16 cellular contexts compared by ENCODE assay signal in the genomic region with DNA sequence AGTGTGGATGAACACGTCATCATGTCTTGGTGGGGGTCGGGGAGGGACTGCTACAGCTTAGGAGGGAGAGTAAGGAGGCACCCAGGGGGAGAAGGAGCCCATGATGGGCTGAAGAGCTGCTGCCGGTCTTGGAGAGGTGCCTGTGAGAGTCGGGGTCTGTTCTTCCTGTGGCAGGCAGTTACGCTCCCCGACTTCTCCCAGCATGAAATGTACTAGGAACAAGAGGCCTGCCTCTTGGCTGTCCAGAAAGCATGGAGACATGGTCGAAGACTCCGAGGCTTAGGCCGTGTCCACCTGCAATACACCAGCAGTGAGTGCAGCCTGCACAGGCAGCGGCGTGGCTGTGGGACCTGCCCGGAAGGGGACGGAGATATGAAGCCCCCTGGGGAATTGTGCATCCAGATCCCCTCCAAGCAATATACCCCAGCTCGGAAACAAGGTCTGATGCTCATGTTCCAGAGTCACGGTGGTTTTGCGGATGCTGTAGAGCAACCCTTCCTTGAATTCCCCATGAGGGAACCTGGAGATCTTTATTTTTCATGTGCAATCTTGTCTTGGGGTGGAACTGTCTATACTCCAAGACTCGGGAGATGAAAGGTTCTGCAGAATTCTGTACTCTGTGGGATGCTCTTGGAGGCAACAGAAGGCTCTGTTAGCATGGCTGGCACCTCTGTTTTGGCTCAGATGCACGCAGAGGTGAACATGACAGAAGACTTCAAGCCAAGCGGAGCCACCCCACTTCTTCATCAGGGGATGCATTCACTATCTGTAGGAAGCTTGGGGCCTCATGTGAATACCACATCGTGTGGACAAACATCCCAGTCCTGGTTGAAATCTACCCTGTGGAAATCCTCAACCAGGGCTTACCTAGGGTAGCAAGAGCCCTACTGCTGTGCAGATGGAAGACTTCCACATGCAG.
DNase-seq lines count a peak whose midpoint lies in the region; ATAC-seq and TF ChIP-seq lines count a peak whose summit lies in the region.
"Had no signal": no experiment of that assay in that cellular context is flagged by ENCODE, and none has a peak within 500 bp of the region (broad histone marks: within the 10 kb centered on the region; RNA-seq: fewer than 3 reads in every experiment).

No MANE protein-coding gene starts in this region.

- no peaks in the 10 kb centered on the region for H3K4me1 Mint-ChIP-seq in natural killer cell treated with Interleukin-12 subunit alpha and Interleukin-12 subunit beta and Interleukin-15 and Interleukin-18, amount 100 ng/mL, for 72 hours (ENCODE audit: low read depth in 2 of 2)
- H3K4me1 Mint-ChIP-seq in natural killer cell, result no peaks in the 10 kb centered on the region
- H3K4me1 Mint-ChIP-seq in endodermal cell, result no peaks in the 10 kb centered on the region

- ATAC-seq in natural killer cell treated with Interleukin-12 subunit alpha and Interleukin-12 subunit beta and Interleukin-15 and Interleukin-18, amount 100 ng/mL, for 72 hours, result no peak
- ATAC-seq in natural killer cell, result no peak
- ATAC-seq in upper lobe of right lung, result no peak
- no peak for ATAC-seq in HG03108 (IDR thresholded peaks at IDR 0.05; ENCODE audit: unreplicated experiment)
- ATAC-seq: GM23338 had no signal

- no peak for TF ChIP-seq CTCF in natural killer cell (IDR thresholded peaks at IDR 0.05)
- no peak for TF ChIP-seq CTCF in endodermal cell (conservative IDR thresholded peaks at IDR 0.05)
- no peak for TF ChIP-seq CTCF in upper lobe of right lung (IDR thresholded peaks at IDR 0.05)

- H3K4me1 ChIP-seq in endodermal cell (ENCODE audit: control insufficient read depth, insufficient read depth, low read length), result no peaks in the 10 kb centered on the region
- no peaks in the 10 kb centered on the region for H3K4me1 ChIP-seq in upper lobe of right lung
- H3K4me1 ChIP-seq: BE2C, Caco-2 had no signal

- no peaks in the 10 kb centered on the region for H3K36me3 Mint-ChIP-seq in natural killer cell treated with Interleukin-12 subunit alpha and Interleukin-12 subunit beta and Interleukin-15 and Interleukin-18, amount 100 ng/mL, for 72 hours
- H3K36me3 Mint-ChIP-seq in natural killer cell (no peaks in the 10 kb centered on the region), endodermal cell (ENCODE audit: low read depth) (no peaks in the 10 kb centered on the region)
- H3K36me3 Mint-ChIP-seq: CD8-positive, alpha-beta memory T cell had no signal

- no peaks in the 10 kb centered on the region for H3K36me3 ChIP-seq in endodermal cell (ENCODE audit: control insufficient read depth, insufficient read depth, low read length)
- no peaks in the 10 kb centered on the region for H3K36me3 ChIP-seq in upper lobe of right lung
- H3K36me3 ChIP-seq: BE2C had no signal

- intact Hi-C loops in natural killer cell (cut with micrococcal nuclease) (no loop called here), upper lobe of right lung (cut with DNase I) (no loop called here)

- H3K4me3 Mint-ChIP-seq in natural killer cell treated with Interleukin-12 subunit alpha and Interleukin-12 subunit beta and Interleukin-15 and Interleukin-18, amount 100 ng/mL, for 72 hours, result no peak overlapping the region
- H3K4me3 Mint-ChIP-seq in natural killer cell (no peak overlapping the region), endodermal cell (no peak overlapping the region)
- H3K4me3 Mint-ChIP-seq: CD8-positive, alpha-beta memory T cell; GM23338; H9 had no signal

- DNase-seq in natural killer cell treated with Interleukin-12 subunit alpha and Interleukin-12 subunit beta and Interleukin-15 and Interleukin-18, amount 100 ng/mL, for 72 hours (ENCODE audit: low spot score), result peak; percentile 12
- DNase-seq in natural killer cell, result no peak
- DNase-seq in endodermal cell, result peak; percentile 13
- DNase-seq in upper lobe of right lung, result peak; percentile 45
- no peak for DNase-seq in AML-193 (lab: John Stamatoyannopoulos, UW)
- no peak for DNase-seq in HCEC 1CT
- DNase-seq: BE2C; Caco-2; CD8-positive, alpha-beta memory T cell; DND-41; GDM1; H9; IMR-90 had no signal

- no peaks in the 10 kb centered on the region for H3K27me3 ChIP-seq in endodermal cell (ENCODE audit: control insufficient read depth, insufficient read depth, low read length, poor library complexity, severe bottlenecking)
- no peaks in the 10 kb centered on the region for H3K27me3 ChIP-seq in upper lobe of right lung
- H3K27me3 ChIP-seq: BE2C had no signal

- WGBS in endodermal cell (ENCODE audit: insufficient coverage in 1 of 2, insufficient read length in 1 of 2), 2 experiments, result 89 to 93% methylated on average over 14 to 20 of the region's 20 CpGs

- no peaks in the 10 kb centered on the region for H3K9me3 Mint-ChIP-seq in natural killer cell treated with Interleukin-12 subunit alpha and Interleukin-12 subunit beta and Interleukin-15 and Interleukin-18, amount 100 ng/mL, for 72 hours
- H3K9me3 Mint-ChIP-seq in natural killer cell (no peaks in the 10 kb centered on the region), endodermal cell (no peaks in the 10 kb centered on the region)
- H3K9me3 Mint-ChIP-seq: GM23338, H9 had no signal

- H3K4me3 ChIP-seq in endodermal cell (ENCODE audit: low read length) (no peak overlapping the region), upper lobe of right lung (no peak overlapping the region)
- H3K4me3 ChIP-seq: GM23338 had no signal

- H3K9ac ChIP-seq in endodermal cell (ENCODE audit: extremely low read depth, low read length, poor library complexity, severe bottlenecking), result no peak overlapping the region

- H3K27me3 Mint-ChIP-seq in natural killer cell treated with Interleukin-12 subunit alpha and Interleukin-12 subunit beta and Interleukin-15 and Interleukin-18, amount 100 ng/mL, for 72 hours, result no peaks in the 10 kb centered on the region
- H3K27me3 Mint-ChIP-seq in natural killer cell (ENCODE audit: low read depth in 2 of 2), result peaks cover 0 to under 1% of the 10 kb centered on the region in 2 donors
- H3K27me3 Mint-ChIP-seq in endodermal cell (ENCODE audit: insufficient read depth), result no peaks in the 10 kb centered on the region

- H3K27ac ChIP-seq in endodermal cell (ENCODE audit: low read depth, low read length) (no peak overlapping the region), upper lobe of right lung (no peak overlapping the region)
- H3K27ac ChIP-seq: HL-60 had no signal

- H3K9me3 ChIP-seq in endodermal cell (ENCODE audit: control insufficient read depth, low read length) (no peaks in the 10 kb centered on the region), upper lobe of right lung (no peaks in the 10 kb centered on the region)
- H3K9me3 ChIP-seq: Caco-2 had no signal

- no peak overlapping the region for H3K27ac Mint-ChIP-seq in natural killer cell treated with Interleukin-12 subunit alpha and Interleukin-12 subunit beta and Interleukin-15 and Interleukin-18, amount 100 ng/mL, for 72 hours
- no peak overlapping the region for H3K27ac Mint-ChIP-seq in natural killer cell
- H3K27ac Mint-ChIP-seq in endodermal cell, result no peak overlapping the region
- H3K27ac Mint-ChIP-seq: CD8-positive, alpha-beta memory T cell; GM23338; H9 had no signal

Comparison
In these comparisons a context has a peak if more than half of its experiments do, and no peak if none do; other contexts are left out.
1. DNase-seq: peak in natural killer cell treated with Interleukin-12 subunit alpha and Interleukin-12 subunit beta and Interleukin-15 and Interleukin-18, amount 100 ng/mL, for 72 hours (single experiment), endodermal cell (single experiment) and upper lobe of right lung (single experiment); none in natural killer cell (single experiment), AML-193 (0 of 2) and HCEC 1CT (single experiment).